12 cellular contexts compared by ENCODE assay signal in the genomic region with DNA sequence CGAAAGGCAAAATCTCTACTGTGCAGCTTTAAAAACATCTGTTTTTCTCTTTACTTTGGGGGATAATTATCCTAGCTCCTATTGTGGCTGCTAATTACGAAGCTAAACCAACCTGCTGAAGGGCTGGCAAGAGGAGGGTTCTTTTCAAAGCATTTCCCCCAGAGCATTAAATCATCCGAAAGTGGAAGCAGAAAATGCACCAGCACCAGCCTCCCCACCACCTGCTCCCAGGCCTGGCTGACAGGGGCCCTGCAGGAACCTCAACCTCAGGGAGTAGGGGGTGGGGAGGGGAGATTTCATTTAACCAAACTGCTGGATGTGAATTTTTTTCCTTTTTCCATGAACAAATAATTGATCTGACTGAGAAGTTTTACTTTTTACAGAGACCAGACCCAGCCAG. TPM values are rescaled to one million over a fixed set of nuclear protein-coding genes. Genes with fewer than 3 reads are reported as not detected.
DNase-seq lines count a peak whose midpoint lies in the region; ATAC-seq, FAIRE-seq and TF ChIP-seq lines count a peak whose summit lies in the region.
"Had no signal": no experiment of that assay in that cellular context is flagged by ENCODE, and none has a peak within 500 bp of the region (broad histone marks: within the 10 kb centered on the region; RNA-seq: fewer than 3 reads in every experiment).

No MANE protein-coding gene starts in this region.

- CTCF ChIA-PET in CD4-positive, alpha-beta T cell (lab: Charles Lee): no interaction called here

- WGBS in small intestine, 3 donors: 67 to 70% (median 68%) methylated on average over 3 of the region's 3 CpGs

- TF ChIP-seq CTCF in CD4-positive, alpha-beta T cell (IDR thresholded peaks at IDR 0.05): no peak

- POLR2A ChIA-PET in CD4-positive, alpha-beta T cell (lab: Charles Lee): no interaction called here

- no peak for FAIRE-seq in small intestine (lab: Jason Lieb, UNC)

- intact Hi-C loops in CD4-positive, alpha-beta T cell (cut with DNase I, micrococcal nuclease): no loop called here

- H3K27ac ChIP-seq in substantia nigra (ENCODE audit: low read depth, low read length, poor library complexity, severe bottlenecking) (no peak overlapping the region), small intestine (ENCODE audit: low read depth in 1 of 2, low read length in 1 of 2) (no peak overlapping the region)
- no peak overlapping the region for H3K27ac ChIP-seq in CD4-positive, alpha-beta T cell (ENCODE audit: low read depth, low read length)
- H3K27ac ChIP-seq: dorsolateral prefrontal cortex, thyroid gland had no signal

- peak; percentile 47 for ATAC-seq in memory B cell (ENCODE audit: low read depth)
- ATAC-seq in CD4-positive, alpha-beta T cell (ENCODE audit: poor library complexity): no peak
- no peak for ATAC-seq in HG02884 (IDR thresholded peaks at IDR 0.05; ENCODE audit: unreplicated experiment)

- H3K9me3 Mint-ChIP-seq in memory B cell: no peaks in the 10 kb centered on the region
- no peaks in the 10 kb centered on the region for H3K9me3 Mint-ChIP-seq in CD4-positive, alpha-beta T cell

- H3K27me3 Mint-ChIP-seq in memory B cell: no peaks in the 10 kb centered on the region
- no peaks in the 10 kb centered on the region for H3K27me3 Mint-ChIP-seq in CD4-positive, alpha-beta T cell

- peaks cover 4% of the 10 kb centered on the region in 2 donors for H3K4me1 ChIP-seq in small intestine (ENCODE audit: control insufficient read depth in 2 of 2, insufficient read depth in 1 of 2, low read depth in 1 of 2, low read length in 1 of 2)

- H3K36me3 Mint-ChIP-seq in memory B cell: no peaks in the 10 kb centered on the region
- no peaks in the 10 kb centered on the region for H3K36me3 Mint-ChIP-seq in CD4-positive, alpha-beta T cell (ENCODE audit: low read depth)

- no peaks in the 10 kb centered on the region for H3K9me3 ChIP-seq in CD4-positive, alpha-beta T cell (ENCODE audit: control insufficient read depth, low read length)
- no peaks in the 10 kb centered on the region for H3K9me3 ChIP-seq in small intestine (ENCODE audit: control insufficient read depth, low read depth)
- H3K9me3 ChIP-seq: thyroid gland had no signal

- no peak overlapping the region for H3K4me3 Mint-ChIP-seq in memory B cell
- no peak overlapping the region for H3K4me3 Mint-ChIP-seq in CD4-positive, alpha-beta T cell

- H3K27ac Mint-ChIP-seq in memory B cell: no peak overlapping the region
- no peak overlapping the region for H3K27ac Mint-ChIP-seq in CD4-positive, alpha-beta T cell

- H3K36me3 ChIP-seq in small intestine (ENCODE audit: control insufficient read depth in 2 of 2, insufficient read depth in 2 of 2, low read length in 2 of 2): no peaks in the 10 kb centered on the region
- H3K36me3 ChIP-seq: thyroid gland had no signal

- DNase-seq in DMS79 treated with DMSO at 0.1 percent for 48 hours (lab: John Stamatoyannopoulos, UW) (peak; percentile 41), NCI-H1105 (lab: John Stamatoyannopoulos, UW) (peak; percentile 69), NCI-H748 treated with DMSO at 0.1 percent for 48 hours (lab: John Stamatoyannopoulos, UW) (peak; percentile 69), memory B cell (ENCODE audit: low spot score in 2 of 2) (no peak), substantia nigra (lab: John Stamatoyannopoulos, UW) (no peak), small intestine (no peak)
- no peak for DNase-seq in CD4-positive, alpha-beta T cell
- DNase-seq: C1 segment of cervical spinal cord, dorsolateral prefrontal cortex, T-helper 1 cell, thyroid gland had no signal

- peaks cover 2% of the 10 kb centered on the region for H3K4me1 Mint-ChIP-seq in memory B cell
- peaks cover 4% of the 10 kb centered on the region for H3K4me1 Mint-ChIP-seq in CD4-positive, alpha-beta T cell (ENCODE audit: low read depth)

- H3K27me3 ChIP-seq in CD4-positive, alpha-beta T cell (ENCODE audit: control insufficient read depth, insufficient read depth, low read length): no peaks in the 10 kb centered on the region
- no peaks in the 10 kb centered on the region for H3K27me3 ChIP-seq in small intestine (ENCODE audit: control insufficient read depth in 2 of 2, insufficient read depth in 2 of 2, low read length in 2 of 2)
- H3K27me3 ChIP-seq: dorsolateral prefrontal cortex, thyroid gland had no signal

- no peak overlapping the region for H3K4me3 ChIP-seq in small intestine (ENCODE audit: low read depth in 1 of 2, low read length in 2 of 2)
- H3K4me3 ChIP-seq: thyroid gland had no signal

RNA-seq across cellular contexts. Expression of a gene that starts 56.3 kb away (rescaled TPM):
- under 1 TPM; 0.42 to 0.52 TPM for total RNA-seq in CD4-positive, alpha-beta T cell
- polyA plus RNA-seq in small intestine: 1 to 10 TPM in 2 of 3 donors, under 1 TPM in 1; 0.45 to 8.5 (median 3.0) TPM

Comparison
In these comparisons a context has a peak if more than half of its experiments do, and no peak if none do; other contexts are left out.
1. DNase-seq: peak in DMS79 treated with DMSO at 0.1 percent for 48 hours (single experiment), NCI-H1105 (single experiment) and NCI-H748 treated with DMSO at 0.1 percent for 48 hours (single experiment); none in memory B cell (0 of 2), substantia nigra (0 of 49), CD4-positive, alpha-beta T cell (0 of 10) and small intestine (single experiment).